In genomic region chr10:13346912-13347234, GRCh38 we compare ENCODE assay signal across 8 cellular contexts. TPM values are rescaled to one million over a fixed set of nuclear protein-coding genes. Genes with fewer than 3 reads are reported as not detected.
DNase-seq lines count a peak whose midpoint lies in the region; ATAC-seq lines count a peak whose summit lies in the region.

No MANE protein-coding gene starts in this region.

- H3K27ac Mint-ChIP-seq in activated CD8-positive, alpha-beta T cell treated with anti-CD3 and anti-CD28 coated beads, Interleukin-2, amount 10 ng/mL, durations not matched to agents 7 days and 5 days: peak overlapping the region; percentile 82
- H3K27ac Mint-ChIP-seq in stimulated activated effector memory CD8-positive, alpha-beta T cell treated with anti-CD3 and anti-CD28 coated beads, Interleukin-12 subunit alpha, Interleukin-12 subunit beta, amount 100 ng/mL, for 72 hours: peak overlapping the region; percentile 79

- H3K4me1 Mint-ChIP-seq in activated CD8-positive, alpha-beta T cell treated with anti-CD3 and anti-CD28 coated beads, Interleukin-2, amount 10 ng/mL, durations not matched to agents 7 days and 5 days (ENCODE audit: low read depth): peaks cover 51% of the 10 kb centered on the region
- peaks cover 42% of the 10 kb centered on the region for H3K4me1 Mint-ChIP-seq in stimulated activated effector memory CD8-positive, alpha-beta T cell treated with anti-CD3 and anti-CD28 coated beads, Interleukin-12 subunit alpha, Interleukin-12 subunit beta, amount 100 ng/mL, for 72 hours

- peak overlapping the region; percentile 90 for H3K9ac ChIP-seq in iPS-15b (ENCODE audit: low read depth, low read length)

- POLR2A ChIA-PET in activated CD8-positive, alpha-beta T cell treated with anti-CD3 and anti-CD28 coated beads, Interleukin-2, amount 10 ng/mL, durations not matched to agents 7 days and 5 days (lab: Charles Lee): interaction anchor here (0.6 kb wide), 1 partner anchor 45 kb away, joined by 7 read pairs; no protein-coding TSS in a partner anchor

- peak overlapping the region; percentile 81 for H3K4me3 Mint-ChIP-seq in activated CD8-positive, alpha-beta T cell treated with anti-CD3 and anti-CD28 coated beads, Interleukin-2, amount 10 ng/mL, durations not matched to agents 7 days and 5 days
- peak overlapping the region; percentile 66 for H3K4me3 Mint-ChIP-seq in stimulated activated effector memory CD8-positive, alpha-beta T cell treated with anti-CD3 and anti-CD28 coated beads, Interleukin-12 subunit alpha, Interleukin-12 subunit beta, amount 100 ng/mL, for 72 hours

- no peaks in the 10 kb centered on the region for H3K9me3 ChIP-seq in iPS-15b (ENCODE audit: control insufficient read depth, insufficient read depth, low read length)

- peaks cover 24% of the 10 kb centered on the region for H3K4me1 ChIP-seq in iPS-15b (ENCODE audit: control insufficient read depth, insufficient read depth, low read length)

- DNase-seq in DMS 273 (lab: John Stamatoyannopoulos, UW; ENCODE audit: unreplicated experiment) (peak; percentile 47), DMS 273 treated with DMSO at 0.1 percent for 48 hours (lab: John Stamatoyannopoulos, UW) (no peak), NCI-H1417 treated with DMSO at 0.1 percent for 48 hours (lab: John Stamatoyannopoulos, UW) (no peak), NCI-H2196 treated with DMSO at 0.1 percent for 48 hours (lab: John Stamatoyannopoulos, UW; ENCODE audit: unreplicated experiment) (no peak), HK-2 (ENCODE audit: unreplicated experiment) (no peak)
- DNase-seq in activated CD8-positive, alpha-beta T cell treated with anti-CD3 and anti-CD28 coated beads, Interleukin-2, amount 10 ng/mL, durations not matched to agents 7 days and 5 days: no peak
- no peak for DNase-seq in stimulated activated effector memory CD8-positive, alpha-beta T cell treated with anti-CD3 and anti-CD28 coated beads, Interleukin-12 subunit alpha, Interleukin-12 subunit beta, amount 100 ng/mL, for 72 hours (ENCODE audit: low spot score in 2 of 2)

- peaks cover 13% of the 10 kb centered on the region for H3K36me3 ChIP-seq in iPS-15b (ENCODE audit: control insufficient read depth, insufficient read depth, low read length)

- no peaks in the 10 kb centered on the region for H3K9me3 Mint-ChIP-seq in activated CD8-positive, alpha-beta T cell treated with anti-CD3 and anti-CD28 coated beads, Interleukin-2, amount 10 ng/mL, durations not matched to agents 7 days and 5 days (ENCODE audit: insufficient read depth)
- no peaks in the 10 kb centered on the region for H3K9me3 Mint-ChIP-seq in stimulated activated effector memory CD8-positive, alpha-beta T cell treated with anti-CD3 and anti-CD28 coated beads, Interleukin-12 subunit alpha, Interleukin-12 subunit beta, amount 100 ng/mL, for 72 hours

- H3K27me3 ChIP-seq in iPS-15b (ENCODE audit: control insufficient read depth, insufficient read depth, low read length): no peaks in the 10 kb centered on the region

- no peak for ATAC-seq in activated CD8-positive, alpha-beta T cell treated with anti-CD3 and anti-CD28 coated beads, Interleukin-2, amount 10 ng/mL, durations not matched to agents 7 days and 5 days
- no peak for ATAC-seq in stimulated activated effector memory CD8-positive, alpha-beta T cell treated with anti-CD3 and anti-CD28 coated beads, Interleukin-12 subunit alpha, Interleukin-12 subunit beta, amount 100 ng/mL, for 72 hours

- H3K4me3 ChIP-seq in iPS-15b (ENCODE audit: low read depth, low read length): peak overlapping the region; percentile 65

- CTCF ChIA-PET in activated CD8-positive, alpha-beta T cell treated with anti-CD3 and anti-CD28 coated beads, Interleukin-2, amount 10 ng/mL, durations not matched to agents 7 days and 5 days (lab: Charles Lee): no interaction called here

- H3K36me3 Mint-ChIP-seq in activated CD8-positive, alpha-beta T cell treated with anti-CD3 and anti-CD28 coated beads, Interleukin-2, amount 10 ng/mL, durations not matched to agents 7 days and 5 days (ENCODE audit: low read depth): peaks cover 32% of the 10 kb centered on the region
- H3K36me3 Mint-ChIP-seq in stimulated activated effector memory CD8-positive, alpha-beta T cell treated with anti-CD3 and anti-CD28 coated beads, Interleukin-12 subunit alpha, Interleukin-12 subunit beta, amount 100 ng/mL, for 72 hours: peaks cover 41% of the 10 kb centered on the region

- H3K27me3 Mint-ChIP-seq in activated CD8-positive, alpha-beta T cell treated with anti-CD3 and anti-CD28 coated beads, Interleukin-2, amount 10 ng/mL, durations not matched to agents 7 days and 5 days (ENCODE audit: low read depth): no peaks in the 10 kb centered on the region

RNA-seq across cellular contexts. Expression of gene SEPHS1, which starts 1.2 kb away (rescaled TPM):
- total RNA-seq in activated CD8-positive, alpha-beta T cell treated with anti-CD3 and anti-CD28 coated beads, Interleukin-2, amount 10 ng/mL, durations not matched to agents 7 days and 5 days: 10 to 100 TPM; 63.5 to 64.0 TPM

RNA-seq across cellular contexts. Expression of gene PHYH, which starts 47.0 kb away (rescaled TPM):
- total RNA-seq in activated CD8-positive, alpha-beta T cell treated with anti-CD3 and anti-CD28 coated beads, Interleukin-2, amount 10 ng/mL, durations not matched to agents 7 days and 5 days: 10 to 100 TPM; 11.5 to 12.7 TPM
